8 cellular contexts compared by ENCODE assay signal in genomic region chr4:89836031-89836777, GRCh38. TPM values are rescaled to one million over a fixed set of nuclear protein-coding genes. Genes with fewer than 3 reads are reported as not detected.
DNase-seq lines count a peak whose midpoint lies in the region; ATAC-seq, FAIRE-seq and TF ChIP-seq lines count a peak whose summit lies in the region.

No MANE protein-coding gene starts in this region.

- peak overlapping the region; percentile 94 for H2AFZ ChIP-seq in keratinocyte (ENCODE audit: control insufficient read depth, low read length)

- FAIRE-seq in keratinocyte (lab: Jason Lieb, UNC), result peak; percentile 39

- no peaks in the 10 kb centered on the region for H3K9me1 ChIP-seq in keratinocyte (ENCODE audit: control insufficient read depth, extremely low read depth, insufficient read depth, low read length)

- H3K4me1 ChIP-seq in cardiac muscle cell (ENCODE audit: low read depth) (no peaks in the 10 kb centered on the region), keratinocyte (ENCODE audit: control insufficient read depth, extremely low read depth, insufficient read depth, low read length) (peaks cover 12% of the 10 kb centered on the region)

- DNase-seq in cardiac muscle cell (ENCODE audit: low read depth in 1 of 2, low spot score in 1 of 2) (peak; percentile 9 to 16), Right ventricle myocardium superior (no peak), brain microvascular endothelial cell (no peak), keratinocyte (ENCODE audit: low read depth, low spot score) (no peak), superior temporal gyrus (ENCODE audit: extremely low spot score) (peak; percentile 52), NCI-H2029 (lab: John Stamatoyannopoulos, UW) (no peak), NCI-H2029 treated with DMSO at 0.1 percent for 48 hours (lab: John Stamatoyannopoulos, UW) (no peak)

- H3K27ac ChIP-seq in cardiac muscle cell (no peak overlapping the region), brain microvascular endothelial cell (no peak overlapping the region), keratinocyte (ENCODE audit: control insufficient read depth, insufficient read depth, low read length) (peak overlapping the region; percentile 26)

- ATAC-seq in Right ventricle myocardium superior (ENCODE audit: poor library complexity) (no peak), GM19395 (IDR thresholded peaks at IDR 0.05; ENCODE audit: unreplicated experiment) (no peak)

- H3K36me3 ChIP-seq in cardiac muscle cell, result no peaks in the 10 kb centered on the region
- H3K36me3 ChIP-seq in brain microvascular endothelial cell (replicated peaks), result no peaks in the 10 kb centered on the region
- H3K36me3 ChIP-seq in keratinocyte (ENCODE audit: control insufficient read depth in 2 of 2, extremely low read depth in 1 of 2, insufficient read depth in 2 of 2, low read length in 2 of 2), result peaks cover 3 to 7% of the 10 kb centered on the region in 2 experiments

- in situ Hi-C loops in brain microvascular endothelial cell (cut with HindIII; ENCODE audit: low pct_ligation_motif_present, low sequenced_read_pairs), result no loop called here

- H3K9ac ChIP-seq in keratinocyte (ENCODE audit: control insufficient read depth, extremely low read depth, insufficient read depth, low read length), result peak overlapping the region; percentile 65

- H4K20me1 ChIP-seq in keratinocyte (ENCODE audit: control insufficient read depth, extremely low read depth, insufficient read depth, low read length), result no peaks in the 10 kb centered on the region

- H3K9me3 ChIP-seq in cardiac muscle cell (ENCODE audit: low read depth), result no peaks in the 10 kb centered on the region
- no peaks in the 10 kb centered on the region for H3K9me3 ChIP-seq in keratinocyte (ENCODE audit: control insufficient read depth, low read depth, low read length)

- intact Hi-C loops in Right ventricle myocardium superior (cut with DNase I), result no loop called here

- H3K27me3 ChIP-seq in cardiac muscle cell (no peaks in the 10 kb centered on the region), brain microvascular endothelial cell (replicated peaks) (peaks cover 28% of the 10 kb centered on the region), keratinocyte (ENCODE audit: control insufficient read depth, extremely low read depth, insufficient read depth, low read length) (no peaks in the 10 kb centered on the region)

- no peak for TF ChIP-seq CTCF in cardiac muscle cell (IDR thresholded peaks at IDR 0.05; ENCODE audit: low read depth, low read length)
- no peak for TF ChIP-seq CTCF in brain microvascular endothelial cell (IDR thresholded peaks at IDR 0.05; ENCODE audit: low read depth, low read length, missing control alignments)
- no peak for TF ChIP-seq CTCF in keratinocyte (optimal IDR thresholded peaks at IDR 0.05 in 1 of 3, IDR thresholded peaks at IDR 0.05 in 1 of 3, conservative IDR thresholded peaks at IDR 0.05 in 1 of 3; ENCODE audit: extremely low read depth in 1 of 3, insufficient read depth in 2 of 3, low read length in 3 of 3)

- dilution Hi-C loops in keratinocyte (cut with MboI; ENCODE audit: extremely low pct_ligation_motif_present, low sequenced_read_pairs), result no loop called here

- peak overlapping the region; percentile 94 for H3K4me2 ChIP-seq in keratinocyte (ENCODE audit: control insufficient read depth, extremely low read depth, insufficient read depth, low read depth, low read length)

- peaks cover 18% of the 10 kb centered on the region for H3K79me2 ChIP-seq in keratinocyte (ENCODE audit: control insufficient read depth, insufficient read depth, low read length)

- peak overlapping the region; percentile 56 for H3K4me3 ChIP-seq in cardiac muscle cell
- peak overlapping the region; percentile 64 for H3K4me3 ChIP-seq in brain microvascular endothelial cell (ENCODE audit: low read depth, low read length)
- peak overlapping the region; percentile 82 to 97 (median 87) for H3K4me3 ChIP-seq in keratinocyte (ENCODE audit: control insufficient read depth in 2 of 3, extremely low read depth in 1 of 3, insufficient read depth in 2 of 3, low read depth in 1 of 3, low read length in 3 of 3)

RNA-seq across cellular contexts. Expression of gene SNCA, which starts 0.8 kb away (rescaled TPM):
- total RNA-seq in cardiac muscle cell (87.8 and 99.1 TPM in 2 replicates), Right ventricle myocardium superior (4.0 TPM)
- polyA plus RNA-seq in cardiac muscle cell (112 and 127 TPM in 2 replicates), keratinocyte (39.7 to 71.0 TPM (median 61.3 TPM) in 3 replicates)
- 12.2 TPM for polyA plus RNA-seq in keratinocyte (2011; ENCODE audit: low read depth)
- polyA plus RNA-seq in keratinocyte (2011; cell fraction: cytosol; rRNA removed), result 45.6 and 69.7 TPM in 2 replicates
- polyA plus RNA-seq in keratinocyte (2011; cell fraction: nucleus; rRNA removed), result 41.5 and 44.6 TPM in 2 replicates
- polyA plus RNA-seq in keratinocyte (2012; ENCODE audit: low replicate concordance), result 18.3 and 64.7 TPM in 2 replicates
- polyA minus RNA-seq in keratinocyte, result 7.8 to 32.1 TPM (median 13.7 TPM) in 3 replicates
- polyA minus RNA-seq in keratinocyte (2011; cell fraction: cytosol; rRNA and poly(A)+ RNA removed), result 16.7 TPM
- 14.4 and 32.3 TPM in 2 replicates for polyA minus RNA-seq in keratinocyte (2011; cell fraction: nucleus; rRNA and poly(A)+ RNA removed)

RNA-seq across cellular contexts. Expression of gene MMRN1, which starts 58.5 kb away (rescaled TPM):
- 0.27 and 1.3 TPM in 2 replicates for total RNA-seq in cardiac muscle cell
- polyA plus RNA-seq in cardiac muscle cell, result 0.54 and 0.83 TPM in 2 replicates
- 2.3 TPM for total RNA-seq in Right ventricle myocardium superior
- not detected in 3 replicates for polyA plus RNA-seq in keratinocyte
- polyA plus RNA-seq in keratinocyte (2011; ENCODE audit: low read depth), result 0.85 TPM
- polyA plus RNA-seq in keratinocyte (2011; cell fraction: cytosol; rRNA removed), result not detected in 2 replicates
- polyA plus RNA-seq in keratinocyte (2011; cell fraction: nucleus; rRNA removed), result not detected in 2 replicates
- 0.11 TPM in 1 of 2 replicates, not detected in the other for polyA plus RNA-seq in keratinocyte (2012; ENCODE audit: low replicate concordance)
- polyA minus RNA-seq in keratinocyte, result not detected in 3 replicates
- not detected for polyA minus RNA-seq in keratinocyte (2011; cell fraction: cytosol; rRNA and poly(A)+ RNA removed)
- polyA minus RNA-seq in keratinocyte (2011; cell fraction: nucleus; rRNA and poly(A)+ RNA removed), result not detected in 2 replicates

Comparison
In these comparisons a context has a peak if more than half of its experiments do, and no peak if none do; other contexts are left out.
1. DNase-seq: peak in cardiac muscle cell (2 of 2) and superior temporal gyrus (single experiment); none in Right ventricle myocardium superior (single experiment), brain microvascular endothelial cell (single experiment), keratinocyte (single experiment), NCI-H2029 (single experiment) and NCI-H2029 treated with DMSO at 0.1 percent for 48 hours (single experiment).
2. RNA of gene SNCA, which starts 0.8 kb away (total RNA-seq): 87.8 to 99.1 TPM in cardiac muscle cell; 4.0 TPM in Right ventricle myocardium superior (single experiment); every median in the first group is over 10 times any median in the second.
3. Peak in every context shown above with its lines, with median percentiles within 50 percentile points of each other: H3K4me3 ChIP-seq.